16 cellular contexts compared by ENCODE assay signal in the genomic region with DNA sequence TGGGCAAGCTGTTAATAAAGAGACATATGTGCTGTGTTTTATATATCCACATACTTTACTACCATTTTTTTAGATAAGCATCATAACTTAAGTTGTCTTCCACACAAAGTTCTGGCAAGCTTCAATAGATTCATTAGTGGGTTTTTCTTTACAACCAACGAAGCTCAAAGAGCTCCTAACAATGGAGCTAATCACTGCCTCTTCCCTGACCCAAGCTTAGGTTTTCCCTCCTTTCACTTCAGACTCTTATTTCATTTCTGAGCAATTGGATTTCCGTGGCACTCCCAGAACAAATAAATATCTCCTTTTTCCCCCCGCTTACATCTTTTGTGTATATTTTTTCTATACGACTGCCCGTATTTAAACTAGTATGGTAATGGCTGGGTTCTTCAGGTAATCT.
A peak's percentile ranks its signal among the peaks of the same experiment; 100 is the strongest.
DNase-seq lines count a peak whose midpoint lies in the region; ATAC-seq lines count a peak whose summit lies in the region.
"Had no signal": no experiment of that assay in that cellular context is flagged by ENCODE, and none has a peak within 500 bp of the region (broad histone marks: within the 10 kb centered on the region; RNA-seq: fewer than 3 reads in every experiment).

No MANE protein-coding gene starts in this region.

- H3K27me3 ChIP-seq in effector memory CD4-positive, alpha-beta T cell (replicated peaks; ENCODE audit: control insufficient read depth, insufficient read depth, low read length, poor library complexity, severe bottlenecking), result no peaks in the 10 kb centered on the region
- H3K27me3 ChIP-seq: BLaER1 had no signal

- H3K4me3 ChIP-seq in effector memory CD4-positive, alpha-beta T cell (ENCODE audit: insufficient read depth, low read depth, low read length, poor library complexity, severe bottlenecking), result no peak overlapping the region
- H3K4me3 ChIP-seq: BLaER1 had no signal

- no peaks in the 10 kb centered on the region for H3K4me1 ChIP-seq in effector memory CD4-positive, alpha-beta T cell (ENCODE audit: control insufficient read depth, insufficient read depth, low read length, poor library complexity, severe bottlenecking)
- H3K4me1 ChIP-seq: BLaER1 had no signal

- H3K9me3 ChIP-seq in effector memory CD4-positive, alpha-beta T cell (ENCODE audit: control insufficient read depth, low read length), result no peaks in the 10 kb centered on the region
- H3K9me3 ChIP-seq: BLaER1 had no signal

- DNase-seq in M059J (ENCODE audit: low read depth) (peak; percentile 24), NCI-H69 (lab: John Stamatoyannopoulos, UW) (peak; percentile 94), caudate nucleus (lab: John Stamatoyannopoulos, UW) (no peak), retina (peak; percentile 63), GM19240 (ENCODE audit: insufficient read length, low spot score) (no peak)
- no peak for DNase-seq in effector memory CD4-positive, alpha-beta T cell
- DNase-seq: 8988T; CD4-positive, alpha-beta memory T cell; DMS153; DMS79; GF-D8; H9; IMR-90 had no signal

- no peak for ATAC-seq in HG03139 (IDR thresholded peaks at IDR 0.05; ENCODE audit: unreplicated experiment)

- no peaks in the 10 kb centered on the region for H3K36me3 ChIP-seq in effector memory CD4-positive, alpha-beta T cell (ENCODE audit: control insufficient read depth, insufficient read depth, low read length)
- H3K36me3 ChIP-seq: BLaER1 had no signal

- peak overlapping the region; percentile 4 for H3K27ac ChIP-seq in caudate nucleus (ENCODE audit: low read depth, low read length)
- no peak overlapping the region for H3K27ac ChIP-seq in effector memory CD4-positive, alpha-beta T cell (ENCODE audit: insufficient read depth, low read length, poor library complexity, severe bottlenecking)
- H3K27ac ChIP-seq: BLaER1, HL-60 had no signal

Comparison
In these comparisons a context has a peak if more than half of its experiments do, and no peak if none do; other contexts are left out.
1. DNase-seq: peak in M059J (single experiment), NCI-H69 (single experiment) and retina (single experiment); none in caudate nucleus (0 of 61), GM19240 (single experiment) and effector memory CD4-positive, alpha-beta T cell (0 of 3).